10 cellular contexts compared by ENCODE assay signal in genomic region chr10:78953124-78954008, GRCh38.
DNase-seq lines count a peak whose midpoint lies in the region; ATAC-seq and TF ChIP-seq lines count a peak whose summit lies in the region.
"Had no signal": no experiment of that assay in that cellular context is flagged by ENCODE, and none has a peak within 500 bp of the region (broad histone marks: within the 10 kb centered on the region; RNA-seq: fewer than 3 reads in every experiment).

No MANE protein-coding gene starts in this region.

- TF ChIP-seq CTCF in GM13977 (IDR thresholded peaks at IDR 0.05; ENCODE audit: extremely low read depth, insufficient read depth, missing control alignments) = no peak

- H3K4me3 ChIP-seq in MG63 = no peak overlapping the region

- peak; percentile 49 for ATAC-seq in GM21367 (IDR thresholded peaks at IDR 0.05; ENCODE audit: unreplicated experiment)
- ATAC-seq in Right ventricle myocardium superior (ENCODE audit: poor library complexity) = peak; percentile 51
- no peak for ATAC-seq in GM21528 (IDR thresholded peaks at IDR 0.05; ENCODE audit: low FRiP score, unreplicated experiment)
- ATAC-seq: PC-3 had no signal

- in situ Hi-C loops in GM13977 (cut with MboI; ENCODE audit: low pct_unique_long_range_greater_than_20kb, low sequenced_read_pairs, unreplicated experiment) = no loop called here

- no peaks in the 10 kb centered on the region for H3K27me3 ChIP-seq in MG63

- intact Hi-C loops in Right ventricle myocardium superior (cut with DNase I) = no loop called here

- no peaks in the 10 kb centered on the region for H3K36me3 ChIP-seq in MG63

- peak; percentile 73 for DNase-seq in MG63
- DNase-seq in Right ventricle myocardium superior = peak; percentile 66
- DNase-seq in stromal cell of bone marrow (ENCODE audit: low read depth) = peak; percentile 54
- DNase-seq in GM13977 (ENCODE audit: low spot score) = no peak
- no peak for DNase-seq in NCI-H2171 treated with DMSO at 0.1 percent for 48 hours (lab: John Stamatoyannopoulos, UW)
- DNase-seq in HCEC 1CT = no peak
- DNase-seq: effector CD4-positive, alpha-beta T cell; PC-3 had no signal

- no peaks in the 10 kb centered on the region for H3K9me3 ChIP-seq in MG63

Comparison
In these comparisons a context has a peak if more than half of its experiments do, and no peak if none do; other contexts are left out.
1. DNase-seq: peak in MG63 (single experiment), Right ventricle myocardium superior (single experiment) and stromal cell of bone marrow (single experiment); none in GM13977 (single experiment), NCI-H2171 treated with DMSO at 0.1 percent for 48 hours (single experiment) and HCEC 1CT (single experiment).